ENCODE assay signal across 8 cellular contexts in genomic region chr2:208033701-208034502, GRCh38.
DNase-seq lines count a peak whose midpoint lies in the region; ATAC-seq and TF ChIP-seq lines count a peak whose summit lies in the region.

No MANE protein-coding gene starts in this region.

- TF ChIP-seq CTCF in fibroblast of pulmonary artery (IDR thresholded peaks at IDR 0.05; ENCODE audit: low read length, missing control alignments) = peak; percentile 20

- H3K27ac Mint-ChIP-seq in activated T-cell treated with anti-CD3 and anti-CD28 coated beads, Interleukin-2, amount 50 U/mL, for 24 hours = no peak overlapping the region

- no peaks in the 10 kb centered on the region for H3K9me3 Mint-ChIP-seq in activated T-cell treated with anti-CD3 and anti-CD28 coated beads, Interleukin-2, amount 50 U/mL, for 24 hours

- no peak overlapping the region for H3K4me3 Mint-ChIP-seq in activated T-cell treated with anti-CD3 and anti-CD28 coated beads, Interleukin-2, amount 50 U/mL, for 24 hours

- no peak overlapping the region for H3K4me3 ChIP-seq in fibroblast of pulmonary artery (replicated peaks; ENCODE audit: low read depth, low read length)

- no peaks in the 10 kb centered on the region for H3K36me3 Mint-ChIP-seq in activated T-cell treated with anti-CD3 and anti-CD28 coated beads, Interleukin-2, amount 50 U/mL, for 24 hours (ENCODE audit: low read depth)

- DNase-seq in activated T-cell treated with anti-CD3 and anti-CD28 coated beads for 1 hour (ENCODE audit: low read depth) (peak; percentile 4), HPDE6-E6E7 (ENCODE audit: extremely low spot score) (peak; percentile 61), UCSD-AML1 (lab: John Stamatoyannopoulos, UW; ENCODE audit: unreplicated experiment) (peak; percentile 17), fibroblast of pulmonary artery (ENCODE audit: low read depth) (peak; percentile 46), AG08395 (ENCODE audit: low spot score) (no peak)
- DNase-seq in activated T-cell treated with anti-CD3 and anti-CD28 coated beads, Interleukin-2, amount 50 U/mL, for 24 hours = no peak
- peak; percentile 43 for DNase-seq in stimulated activated CD8-positive, alpha-beta memory T cell treated with anti-CD3 and anti-CD28 coated beads, Interleukin-4, amount 100 ng/mL, for 48 hours

- ATAC-seq in GM21717 (IDR thresholded peaks at IDR 0.05; ENCODE audit: unreplicated experiment) = peak; percentile 82

- H3K27me3 Mint-ChIP-seq in activated T-cell treated with anti-CD3 and anti-CD28 coated beads, Interleukin-2, amount 50 U/mL, for 24 hours = no peaks in the 10 kb centered on the region

- H3K4me1 Mint-ChIP-seq in activated T-cell treated with anti-CD3 and anti-CD28 coated beads, Interleukin-2, amount 50 U/mL, for 24 hours (ENCODE audit: low read depth) = peaks cover 6% of the 10 kb centered on the region

Comparison
In these comparisons a context has a peak if more than half of its experiments do, and no peak if none do; other contexts are left out.
1. DNase-seq: peak in activated T-cell treated with anti-CD3 and anti-CD28 coated beads for 1 hour (single experiment), HPDE6-E6E7 (single experiment), UCSD-AML1 (single experiment), fibroblast of pulmonary artery (single experiment) and stimulated activated CD8-positive, alpha-beta memory T cell treated with anti-CD3 and anti-CD28 coated beads, Interleukin-4, amount 100 ng/mL, for 48 hours (single experiment); none in activated T-cell treated with anti-CD3 and anti-CD28 coated beads, Interleukin-2, amount 50 U/mL, for 24 hours (single experiment) and AG08395 (single experiment).